ENCODE assay signal across 1 cellular context in genomic region chr4:80197132-80197573, GRCh38.
TF ChIP-seq lines count a peak whose summit lies in the region.

Gene PRDM8 (plus strand): TSS chr4:80197503. CDS start chr4:80200081, 2,578 bp downstream.

TF ChIP-seq in HepG2, 621 proteins besides CTCF, POLR2A, EP300 and RAD21 (continued from another document):
- TF ChIP-seq THRA (CRISPR knock-in tag; IDR thresholded peaks at IDR 0.05; ENCODE audit: borderline replicate concordance) (no peak), HES4 (CRISPR knock-in tag; IDR thresholded peaks at IDR 0.05; ENCODE audit: borderline replicate concordance) (no peak), PAXIP1 (CRISPR knock-in tag; conservative IDR thresholded peaks at IDR 0.05) (no peak), ZKSCAN1 (IDR thresholded peaks at IDR 0.05; ENCODE audit: low read length) (no peak), TRAFD1 (CRISPR knock-in tag; IDR thresholded peaks at IDR 0.05; ENCODE audit: borderline replicate concordance) (no peak)
TF ChIP-seq in HepG2: peak in this region for 0.
